ENCODE assay signal across 18 cellular contexts in the genomic region with DNA sequence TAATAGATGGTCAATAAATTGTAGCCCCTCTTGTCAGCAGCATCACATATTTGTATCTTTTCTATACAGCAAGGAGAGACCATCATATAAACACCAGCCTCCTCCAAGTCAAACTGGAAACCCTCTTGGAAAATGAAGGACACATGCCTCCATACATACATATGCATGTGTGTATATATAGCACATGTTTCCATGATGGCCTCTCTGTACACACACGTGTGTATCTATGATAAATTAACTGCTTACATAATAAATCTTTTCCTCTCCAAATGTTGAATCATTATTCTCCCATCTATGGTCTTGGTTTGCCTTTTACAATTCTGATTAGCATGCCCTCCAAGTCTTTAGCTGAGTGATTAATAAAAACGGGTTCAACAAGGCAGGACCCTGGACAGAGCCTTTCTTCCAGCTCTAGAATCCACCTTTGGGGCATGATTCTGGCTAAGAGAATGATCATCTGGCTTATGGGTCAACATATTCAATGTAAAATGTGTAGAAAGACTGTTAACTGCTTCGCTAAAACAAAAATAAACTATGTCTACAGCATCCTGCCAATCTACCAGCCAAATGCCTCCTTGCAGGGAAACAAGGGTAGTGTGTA.
A peak's percentile ranks its signal among the peaks of the same experiment; 100 is the strongest.
DNase-seq lines count a peak whose midpoint lies in the region; ATAC-seq, FAIRE-seq and TF ChIP-seq lines count a peak whose summit lies in the region.
"Had no signal": no experiment of that assay in that cellular context is flagged by ENCODE, and none has a peak within 500 bp of the region (broad histone marks: within the 10 kb centered on the region; RNA-seq: fewer than 3 reads in every experiment).

No MANE protein-coding gene starts in this region.

- no peak for FAIRE-seq in HepG2 (lab: Jason Lieb, UNC)
- FAIRE-seq: D721Med, H54 had no signal

- no peaks in the 10 kb centered on the region for H3K9me3 Mint-ChIP-seq in neural progenitor cell
- H3K9me3 Mint-ChIP-seq: CD8-positive, alpha-beta T cell; IgD-negative memory B cell had no signal

- ATAC-seq in HepG2 (no peak), right lobe of liver (no peak), gastroesophageal sphincter (no peak)
- ATAC-seq: CD8-positive, alpha-beta T cell had no signal

- in situ Hi-C loops in HepG2 (cut with HindIII; ENCODE audit: extremely low pct_ligation_motif_present, low pct_unique_long_range_greater_than_20kb) = no loop called here

- H3K36me3 ChIP-seq in HepG2 (replicated peaks in 1 of 2; ENCODE audit: control insufficient read depth in 1 of 2, insufficient read depth in 2 of 2, low read length in 2 of 2) (no peaks in the 10 kb centered on the region), right lobe of liver (no peaks in the 10 kb centered on the region), neural progenitor cell (no peaks in the 10 kb centered on the region), gastroesophageal sphincter (no peaks in the 10 kb centered on the region)
- H3K36me3 ChIP-seq: BE2C had no signal

- H3K27me3 Mint-ChIP-seq in neural progenitor cell (ENCODE audit: insufficient read depth, low read depth) = peaks cover 7% of the 10 kb centered on the region

- WGBS in HepG2 (ENCODE audit: low lambda C conversion rate) = 5% methylated on average over 3 of the region's 3 CpGs
- 14% methylated on average over 3 of the region's 3 CpGs for WGBS in right lobe of liver (ENCODE audit: insufficient coverage, low coverage, low lambda C conversion rate, missing lambda C conversion rate)
- 27 to 29% methylated on average over 3 of the region's 3 CpGs for WGBS in gastroesophageal sphincter (ENCODE audit: low coverage in 1 of 2), 2 donors

- intact Hi-C loops in HepG2 (cut with micrococcal nuclease; ENCODE audit: unreplicated experiment) = no loop called here
- intact Hi-C loops in right lobe of liver (cut with DNase I) = no loop called here

- no peaks in the 10 kb centered on the region for H3K79me2 ChIP-seq in HepG2 (ENCODE audit: insufficient read depth, low read length)
- no peaks in the 10 kb centered on the region for H3K79me2 ChIP-seq in neural progenitor cell (ENCODE audit: low read depth)

- H3K36me3 Mint-ChIP-seq in neural progenitor cell = no peaks in the 10 kb centered on the region
- H3K36me3 Mint-ChIP-seq: CD8-positive, alpha-beta T cell; IgD-negative memory B cell had no signal

- H3K27me3 ChIP-seq in HepG2 (ENCODE audit: control insufficient read depth in 1 of 2, insufficient read depth in 2 of 2, low read length in 2 of 2) (peaks cover 3 to 39% of the 10 kb centered on the region in 2 experiments; a peak in 3 of 5 replicates), right lobe of liver (peaks cover 0 to 6% of the 10 kb centered on the region in 2 donors), neural progenitor cell (peaks cover 35% of the 10 kb centered on the region), gastroesophageal sphincter (peaks cover 67% of the 10 kb centered on the region)

- no peaks in the 10 kb centered on the region for H3F3A ChIP-seq in neural progenitor cell (ENCODE audit: low read depth)

- BruUV-seq in HepG2 (replicated peaks; lab: Mats Ljungman, UMichigan) = no TSS peak

- H3K9me3 ChIP-seq in HepG2 (ENCODE audit: low read length) = no peaks in the 10 kb centered on the region
- no peaks in the 10 kb centered on the region for H3K9me3 ChIP-seq in right lobe of liver
- H3K9me3 ChIP-seq in neural progenitor cell (ENCODE audit: low read depth) = no peaks in the 10 kb centered on the region
- no peaks in the 10 kb centered on the region for H3K9me3 ChIP-seq in gastroesophageal sphincter
- H3K9me3 ChIP-seq: BE2C had no signal

- DNase-seq in HepG2 (ENCODE audit: low spot score) = no peak
- DNase-seq in right lobe of liver = no peak
- DNase-seq in OCI-M1 (lab: John Stamatoyannopoulos, UW) = peak; percentile 2
- peak; percentile 35 for DNase-seq in iPS-NIHi7 (ENCODE audit: extremely low spot score)
- DNase-seq in neural progenitor cell (ENCODE audit: low spot score) = peak; percentile 39
- DNase-seq in NCI-H2107 treated with DMSO at 0.1 percent for 48 hours (lab: John Stamatoyannopoulos, UW; ENCODE audit: unreplicated experiment) = no peak
- no peak for DNase-seq in amygdala (lab: John Stamatoyannopoulos, UW)
- DNase-seq: BE2C; CD8-positive, alpha-beta T cell; COR-L47; DMS153; DND-41; GDM1 had no signal

- H3K4me2 ChIP-seq in HepG2 (ENCODE audit: low read depth, low read length) (no peak overlapping the region), neural progenitor cell (no peak overlapping the region)

- TF ChIP-seq RAD21 in HepG2 (CRISPR knock-in tag; IDR thresholded peaks at IDR 0.05) = no peak

- H3K4me3 ChIP-seq in HepG2 (replicated peaks in 1 of 3; ENCODE audit: insufficient read depth in 1 of 3, low read depth in 2 of 3, low read length in 3 of 3) = no peak overlapping the region
- H3K4me3 ChIP-seq in right lobe of liver = no peak overlapping the region
- H3K4me3 ChIP-seq in neural progenitor cell = no peak overlapping the region
- no peak overlapping the region for H3K4me3 ChIP-seq in gastroesophageal sphincter

- no peaks in the 10 kb centered on the region for H3K4me1 Mint-ChIP-seq in neural progenitor cell
- H3K4me1 Mint-ChIP-seq: IgD-negative memory B cell had no signal

- no peak for TF ChIP-seq EP300 in HepG2 (IDR thresholded peaks at IDR 0.05; ENCODE audit: low read depth in 2 of 2, low read length in 2 of 2)
- TF ChIP-seq EP300 in HepG2 (CRISPR knock-in tag; IDR thresholded peaks at IDR 0.05; ENCODE audit: borderline replicate concordance) = no peak
- no peak for TF ChIP-seq EP300 in gastroesophageal sphincter (IDR thresholded peaks at IDR 0.05)

- CTCF ChIA-PET in HepG2 (lab: Yijun Ruan, JAX; ENCODE audit: low intra/inter-chr PET ratio, low total read pairs) = no interaction called here

- no peak overlapping the region for H3K4me3 Mint-ChIP-seq in neural progenitor cell
- H3K4me3 Mint-ChIP-seq: CD8-positive, alpha-beta T cell; IgD-negative memory B cell had no signal

- H3K9ac ChIP-seq in HepG2 (ENCODE audit: insufficient read depth, low read depth, low read length) (no peak overlapping the region), neural progenitor cell (no peak overlapping the region)

- no peak overlapping the region for H3K27ac ChIP-seq in HepG2 (ENCODE audit: extremely low read length, insufficient read depth, low read length)
- no peak overlapping the region for H3K27ac ChIP-seq in right lobe of liver
- no peak overlapping the region for H3K27ac ChIP-seq in neural progenitor cell
- H3K27ac ChIP-seq in gastroesophageal sphincter = no peak overlapping the region
- H3K27ac ChIP-seq: C4-2B had no signal

- H3K27ac Mint-ChIP-seq in neural progenitor cell = no peak overlapping the region
- H3K27ac Mint-ChIP-seq: CD8-positive, alpha-beta T cell had no signal

- no peak overlapping the region for H2AFZ ChIP-seq in HepG2 (ENCODE audit: low read length)
- no peak overlapping the region for H2AFZ ChIP-seq in neural progenitor cell (replicated peaks)

- H3K4me1 ChIP-seq in HepG2 (ENCODE audit: insufficient read depth, low read length) = no peaks in the 10 kb centered on the region
- H3K4me1 ChIP-seq in right lobe of liver = no peaks in the 10 kb centered on the region
- no peaks in the 10 kb centered on the region for H3K4me1 ChIP-seq in neural progenitor cell
- H3K4me1 ChIP-seq in gastroesophageal sphincter = no peaks in the 10 kb centered on the region
- H3K4me1 ChIP-seq: BE2C had no signal

- POLR2A ChIA-PET in HepG2 (lab: Yijun Ruan, JAX) = no interaction called here

- no peak for TF ChIP-seq POLR2A in HepG2 (IDR thresholded peaks at IDR 0.05; ENCODE audit: insufficient read depth in 1 of 2, low read depth in 2 of 2, low read length in 2 of 2)
- TF ChIP-seq POLR2A in right lobe of liver (IDR thresholded peaks at IDR 0.05) = no peak
- TF ChIP-seq POLR2A in gastroesophageal sphincter (IDR thresholded peaks at IDR 0.05) = no peak

- TF ChIP-seq CTCF in HepG2 (CRISPR knock-in tag; IDR thresholded peaks at IDR 0.05) (no peak), right lobe of liver (IDR thresholded peaks at IDR 0.05) (no peak), neural progenitor cell (IDR thresholded peaks at IDR 0.05) (no peak), gastroesophageal sphincter (IDR thresholded peaks at IDR 0.05) (no peak)

- H4K20me1 ChIP-seq in HepG2 (ENCODE audit: insufficient read depth, low read length) = no peaks in the 10 kb centered on the region
- no peaks in the 10 kb centered on the region for H4K20me1 ChIP-seq in neural progenitor cell (ENCODE audit: low read depth)

TF ChIP-seq in HepG2, 621 proteins besides CTCF, POLR2A, EP300 and RAD21 (continues in another document):
- TF ChIP-seq ZNF567 (CRISPR knock-in tag; IDR thresholded peaks at IDR 0.05; ENCODE audit: borderline replicate concordance) = no peak
- TF ChIP-seq ZNF124 (CRISPR knock-in tag; IDR thresholded peaks at IDR 0.05) = no peak
- TF ChIP-seq ZNF460 (CRISPR knock-in tag; IDR thresholded peaks at IDR 0.05; ENCODE audit: borderline replicate concordance) = no peak
- TF ChIP-seq ZBTB7B (CRISPR knock-in tag; IDR thresholded peaks at IDR 0.05) = no peak
- peak; percentile 4 to 89 for TF ChIP-seq REST (IDR thresholded peaks at IDR 0.05; ENCODE audit: borderline replicate concordance in 1 of 2, low read depth in 1 of 2, low read length in 2 of 2)
- TF ChIP-seq MIER2 (CRISPR knock-in tag; IDR thresholded peaks at IDR 0.05) = 0 out of 2 replicates have a peak, but pooled peaks have one; percentile 36

Comparison
In these comparisons a context has a peak if more than half of its experiments do, and no peak if none do; other contexts are left out.
1. DNase-seq: peak in OCI-M1 (single experiment), iPS-NIHi7 (single experiment) and neural progenitor cell (single experiment); none in HepG2 (single experiment), right lobe of liver (0 of 3), NCI-H2107 treated with DMSO at 0.1 percent for 48 hours (single experiment) and amygdala (0 of 56).